ENCODE assay signal across 30 cellular contexts in the genomic region with DNA sequence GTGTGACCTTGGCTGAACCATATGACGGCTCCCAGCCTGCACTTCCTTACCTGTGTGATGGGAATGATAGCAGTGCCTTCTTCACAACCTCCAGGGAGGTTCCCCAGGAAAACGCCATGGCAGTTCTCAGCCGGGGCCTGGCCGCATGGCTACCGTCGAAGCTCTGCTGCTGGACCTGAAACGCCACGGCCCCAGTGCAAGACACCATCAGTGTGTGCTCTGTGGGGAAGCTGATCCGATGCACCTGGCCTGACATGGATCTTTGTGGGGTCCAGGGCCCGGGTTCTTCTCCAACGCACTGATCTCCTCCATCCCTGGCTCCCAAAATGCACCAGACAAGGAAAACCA. TPM values are rescaled to one million over a fixed set of nuclear protein-coding genes. Genes with fewer than 3 reads are reported as not detected.
"Had no signal": no experiment of that assay in that cellular context is flagged by ENCODE, and none has a peak within 500 bp of the region (broad histone marks: within the 10 kb centered on the region; RNA-seq: fewer than 3 reads in every experiment).

No MANE protein-coding gene starts in this region.

- H3K36me3 ChIP-seq: ascending aorta, breast epithelium had no signal

- H3K4me3 Mint-ChIP-seq: activated CD4-positive, alpha-beta T cell treated with anti-CD3 and anti-CD28 coated beads, Interleukin-2, amount 10 ng/mL, durations not matched to agents 24 days and 14 days; activated CD8-positive, alpha-beta T cell treated with anti-CD3 and anti-CD28 coated beads, Interleukin-2, amount 10 ng/mL, durations not matched to agents 7 days and 5 days; activated naive CD4-positive, alpha-beta T cell treated with anti-CD3 and anti-CD28 coated beads, Interleukin-2, amount 50 U/mL, for 24 hours; activated naive CD8-positive, alpha-beta T cell treated with anti-CD3 and anti-CD28 coated beads, Interleukin-2, amount 10 ng/mL, durations not matched to agents 7 days and 5 days; activated T-cell treated with anti-CD3 and anti-CD28 coated beads, Interleukin-2, amount 50 U/mL, for 24 hours had no signal

- H3K27me3 Mint-ChIP-seq: activated CD4-positive, alpha-beta T cell treated with anti-CD3 and anti-CD28 coated beads, Interleukin-2, amount 10 ng/mL, durations not matched to agents 24 days and 14 days; activated naive CD4-positive, alpha-beta T cell treated with anti-CD3 and anti-CD28 coated beads, Interleukin-2, amount 50 U/mL, for 24 hours; activated naive CD8-positive, alpha-beta T cell treated with anti-CD3 and anti-CD28 coated beads, Interleukin-2, amount 10 ng/mL, durations not matched to agents 7 days and 5 days; activated T-cell treated with anti-CD3 and anti-CD28 coated beads, Interleukin-2, amount 50 U/mL, for 24 hours had no signal

- H3K9me3 Mint-ChIP-seq: activated CD4-positive, alpha-beta T cell treated with anti-CD3 and anti-CD28 coated beads, Interleukin-2, amount 10 ng/mL, durations not matched to agents 24 days and 14 days; activated naive CD4-positive, alpha-beta T cell treated with anti-CD3 and anti-CD28 coated beads, Interleukin-2, amount 50 U/mL, for 24 hours; activated naive CD8-positive, alpha-beta T cell treated with anti-CD3 and anti-CD28 coated beads, Interleukin-2, amount 10 ng/mL, durations not matched to agents 7 days and 5 days; activated T-cell treated with anti-CD3 and anti-CD28 coated beads, Interleukin-2, amount 50 U/mL, for 24 hours; activated T-helper 2 cell treated with anti-CD3 and anti-CD28 coated beads, Interferon-gamma antibody, Interleukin-2, Interleukin-4, amounts not matched to agents 10 μg/mL and 5 μg/mL and 100 μg/mL, durations not matched to agents 14 hours and 24 hours and 36 hours had no signal

- H3K36me3 Mint-ChIP-seq: activated naive CD4-positive, alpha-beta T cell treated with anti-CD3 and anti-CD28 coated beads, Interleukin-2, amount 50 U/mL, for 24 hours; activated naive CD8-positive, alpha-beta T cell treated with anti-CD3 and anti-CD28 coated beads, Interleukin-2, amount 10 ng/mL, durations not matched to agents 7 days and 5 days had no signal

- H3K27ac ChIP-seq: ascending aorta, body of pancreas, breast epithelium had no signal

- ATAC-seq: activated CD8-positive, alpha-beta T cell treated with anti-CD3 and anti-CD28 coated beads, Interleukin-2, amount 10 ng/mL, durations not matched to agents 7 days and 5 days; body of pancreas; Panc1 had no signal

- H3K9me3 ChIP-seq: ascending aorta, body of pancreas, breast epithelium had no signal

- H3K27me3 ChIP-seq: ascending aorta, body of pancreas, breast epithelium had no signal

- DNase-seq: activated CD4-positive, alpha-beta T cell treated with anti-CD3 and anti-CD28 coated beads, Interleukin-2, amount 10 ng/mL, durations not matched to agents 24 days and 14 days; activated CD4-positive, alpha-beta T cell treated with anti-CD3 and anti-CD28 coated beads, Interleukin-2, amount 50 U/mL, for 4 hours; activated CD8-positive, alpha-beta T cell treated with anti-CD3 and anti-CD28 coated beads, Interleukin-2, amount 10 ng/mL, durations not matched to agents 7 days and 5 days; activated gamma-delta T cell; activated naive CD4-positive, alpha-beta T cell treated with Interleukin-2 at 50 U/mL for 16 hours; activated naive CD8-positive, alpha-beta T cell treated with anti-CD3 and anti-CD28 coated beads, Interleukin-2, amount 10 ng/mL, durations not matched to agents 7 days and 5 days; activated T-cell treated with anti-CD3 and anti-CD28 coated beads, Interleukin-2, amount 50 U/mL, for 24 hours; amygdala; body of pancreas; cerebellar nuclear complex; Karpas-422; KBM-7; NCI-H1105 treated with DMSO at 0.1 percent for 48 hours; NCI-H1436; NCI-H1694; NCI-H2029; NCI-H345; NCI-H524 treated with DMSO at 0.1 percent for 48 hours; SIG-M5; SW 1271; T-helper 1 cell; T-helper 2 cell; T-helper 9 cell had no signal

- H3K4me3 ChIP-seq: ascending aorta, body of pancreas, breast epithelium had no signal

- H3K27ac Mint-ChIP-seq: activated CD4-positive, alpha-beta T cell treated with anti-CD3 and anti-CD28 coated beads, Interleukin-2, amount 10 ng/mL, durations not matched to agents 24 days and 14 days; activated CD8-positive, alpha-beta T cell treated with anti-CD3 and anti-CD28 coated beads, Interleukin-2, amount 10 ng/mL, durations not matched to agents 7 days and 5 days; activated naive CD4-positive, alpha-beta T cell treated with anti-CD3 and anti-CD28 coated beads, Interleukin-2, amount 50 U/mL, for 24 hours; activated naive CD8-positive, alpha-beta T cell treated with anti-CD3 and anti-CD28 coated beads, Interleukin-2, amount 10 ng/mL, durations not matched to agents 7 days and 5 days; activated T-cell treated with anti-CD3 and anti-CD28 coated beads, Interleukin-2, amount 50 U/mL, for 24 hours; activated T-helper 2 cell treated with anti-CD3 and anti-CD28 coated beads, Interferon-gamma antibody, Interleukin-2, Interleukin-4, amounts not matched to agents 10 μg/mL and 5 μg/mL and 100 μg/mL, durations not matched to agents 14 hours and 24 hours and 36 hours had no signal

- H3K4me1 Mint-ChIP-seq: activated CD4-positive, alpha-beta T cell treated with anti-CD3 and anti-CD28 coated beads, Interleukin-2, amount 10 ng/mL, durations not matched to agents 24 days and 14 days; activated naive CD4-positive, alpha-beta T cell treated with anti-CD3 and anti-CD28 coated beads, Interleukin-2, amount 50 U/mL, for 24 hours; activated naive CD8-positive, alpha-beta T cell treated with anti-CD3 and anti-CD28 coated beads, Interleukin-2, amount 10 ng/mL, durations not matched to agents 7 days and 5 days had no signal

RNA-seq across cellular contexts. Expression of gene ZNF469, which starts 54.5 kb away (rescaled TPM):
- total RNA-seq: MCF 10A, SK-MEL-5 had no signal
